ENCODE assay signal across 9 cellular contexts in genomic region chr19:36013280-36014028, GRCh38. TPM values are rescaled to one million over a fixed set of nuclear protein-coding genes. Genes with fewer than 3 reads are reported as not detected.
A peak's percentile ranks its signal among the peaks of the same experiment; 100 is the strongest.
DNase-seq lines count a peak whose midpoint lies in the region; ATAC-seq, FAIRE-seq and TF ChIP-seq lines count a peak whose summit lies in the region.
"Had no signal": no experiment of that assay in that cellular context is flagged by ENCODE, and none has a peak within 500 bp of the region (broad histone marks: within the 10 kb centered on the region; RNA-seq: fewer than 3 reads in every experiment).

No MANE protein-coding gene starts in this region.

- peak overlapping the region; percentile 89 for H2AFZ ChIP-seq in keratinocyte (ENCODE audit: control insufficient read depth, low read length)

- peak overlapping the region; percentile 73 for H3K4me2 ChIP-seq in keratinocyte (ENCODE audit: control insufficient read depth, extremely low read depth, insufficient read depth, low read depth, low read length)

- no peaks in the 10 kb centered on the region for H3K27me3 Mint-ChIP-seq in activated CD4-positive, alpha-beta T cell treated with anti-CD3 and anti-CD28 coated beads for 36 hours

- peak; percentile 20 for FAIRE-seq in keratinocyte (lab: Jason Lieb, UNC)

- dilution Hi-C loops in keratinocyte (cut with MboI; ENCODE audit: extremely low pct_ligation_motif_present, low sequenced_read_pairs), result no loop called here

- H3K36me3 ChIP-seq in keratinocyte (ENCODE audit: control insufficient read depth in 2 of 2, extremely low read depth in 1 of 2, insufficient read depth in 2 of 2, low read length in 2 of 2), result no peaks in the 10 kb centered on the region

- peaks cover 16% of the 10 kb centered on the region for H3K4me1 ChIP-seq in keratinocyte (ENCODE audit: control insufficient read depth, extremely low read depth, insufficient read depth, low read length)

- H3K27me3 ChIP-seq in keratinocyte (ENCODE audit: control insufficient read depth, extremely low read depth, insufficient read depth, low read length), result no peaks in the 10 kb centered on the region

- H3K4me3 Mint-ChIP-seq in activated CD4-positive, alpha-beta T cell treated with anti-CD3 and anti-CD28 coated beads for 36 hours, result peak overlapping the region; percentile 96

- intact Hi-C loops in activated CD4-positive, alpha-beta T cell treated with anti-CD3 and anti-CD28 coated beads for 36 hours (cut with DNase I, micrococcal nuclease), result loop anchor here (1.0 to 5.0 kb wide), 15 partner anchors 14 to 369 kb away; partner anchors contain the start of genes SDHAF1 (in 2 of the 2), TBCB (in 2 of the 2), THAP8 (in 2 of the 2) and WDR62 (in 2 of the 2)

- CTCF ChIA-PET in activated CD4-positive, alpha-beta T cell treated with anti-CD3 and anti-CD28 coated beads for 36 hours (lab: Charles Lee), result interaction anchor here (0.6 to 1.5 kb wide), 7 partner anchors 18 to 273 kb away, joined by 3 to 7 read pairs (median 4); partner anchors contain the start of genes LIN37, SDHAF1 and THAP8

- no peaks in the 10 kb centered on the region for H3K9me3 Mint-ChIP-seq in activated CD4-positive, alpha-beta T cell treated with anti-CD3 and anti-CD28 coated beads for 36 hours (ENCODE audit: low read depth)
- H3K9me3 Mint-ChIP-seq in activated naive CD4-positive, alpha-beta T cell treated with anti-CD3 and anti-CD28 coated beads, Interleukin-2, amount 50 U/mL, for 72 hours, result no peaks in the 10 kb centered on the region

- no peak for ATAC-seq in activated CD4-positive, alpha-beta T cell treated with anti-CD3 and anti-CD28 coated beads for 36 hours
- no peak for ATAC-seq in activated naive CD4-positive, alpha-beta T cell treated with anti-CD3 and anti-CD28 coated beads, Interleukin-2, amount 50 U/mL, for 72 hours
- ATAC-seq in GM19035 (IDR thresholded peaks at IDR 0.05; ENCODE audit: unreplicated experiment), result no peak

- H4K20me1 ChIP-seq in keratinocyte (ENCODE audit: control insufficient read depth, extremely low read depth, insufficient read depth, low read length), result no peaks in the 10 kb centered on the region

- H3K27ac ChIP-seq in keratinocyte (ENCODE audit: control insufficient read depth, insufficient read depth, low read length) (peak overlapping the region; percentile 79), temporal lobe (ENCODE audit: low read depth, low read length) (peak overlapping the region; percentile 86)

- peaks cover 5% of the 10 kb centered on the region for H3K36me3 Mint-ChIP-seq in activated CD4-positive, alpha-beta T cell treated with anti-CD3 and anti-CD28 coated beads for 36 hours (ENCODE audit: low read depth)
- peaks cover 6 to 21% of the 10 kb centered on the region in 2 donors for H3K36me3 Mint-ChIP-seq in activated naive CD4-positive, alpha-beta T cell treated with anti-CD3 and anti-CD28 coated beads, Interleukin-2, amount 50 U/mL, for 72 hours

- H3K4me1 Mint-ChIP-seq in activated CD4-positive, alpha-beta T cell treated with anti-CD3 and anti-CD28 coated beads for 36 hours, result peaks cover 36% of the 10 kb centered on the region

- H3K27ac Mint-ChIP-seq in activated CD4-positive, alpha-beta T cell treated with anti-CD3 and anti-CD28 coated beads for 36 hours, result peak overlapping the region; percentile 94
- peak overlapping the region; percentile 93 for H3K27ac Mint-ChIP-seq in activated naive CD4-positive, alpha-beta T cell treated with anti-CD3 and anti-CD28 coated beads, Interleukin-2, amount 50 U/mL, for 72 hours

- no peaks in the 10 kb centered on the region for H3K9me1 ChIP-seq in keratinocyte (ENCODE audit: control insufficient read depth, extremely low read depth, insufficient read depth, low read length)

- peaks cover 10% of the 10 kb centered on the region for H3K79me2 ChIP-seq in keratinocyte (ENCODE audit: control insufficient read depth, insufficient read depth, low read length)

- no peak for TF ChIP-seq CTCF in keratinocyte (optimal IDR thresholded peaks at IDR 0.05 in 1 of 3, IDR thresholded peaks at IDR 0.05 in 1 of 3, conservative IDR thresholded peaks at IDR 0.05 in 1 of 3; ENCODE audit: extremely low read depth in 1 of 3, insufficient read depth in 2 of 3, low read length in 3 of 3)
- no peak for TF ChIP-seq CTCF in GM20000 (IDR thresholded peaks at IDR 0.05; ENCODE audit: extremely low read depth, missing control alignments)

- H3K4me3 ChIP-seq in keratinocyte (ENCODE audit: control insufficient read depth in 2 of 3, extremely low read depth in 1 of 3, insufficient read depth in 2 of 3, low read depth in 1 of 3, low read length in 3 of 3), result peak overlapping the region; percentile 67 to 90 (median 86)

- H3K9ac ChIP-seq in keratinocyte (ENCODE audit: control insufficient read depth, extremely low read depth, insufficient read depth, low read length), result peak overlapping the region; percentile 81

- POLR2A ChIA-PET in activated CD4-positive, alpha-beta T cell treated with anti-CD3 and anti-CD28 coated beads for 36 hours (lab: Charles Lee), result interaction anchor here (1.0 kb wide), 1 partner anchor 102 kb away, joined by 3 read pairs; the partner anchor contains the start of genes POLR2I and TBCB

- DNase-seq in activated CD4-positive, alpha-beta T cell treated with anti-CD3 and anti-CD28 coated beads for 36 hours, result no peak
- DNase-seq in activated CD4-positive, alpha-beta T cell treated with anti-CD3 and anti-CD28 coated beads for 1 hour, result no peak
- no peak for DNase-seq in activated naive CD4-positive, alpha-beta T cell treated with anti-CD3 and anti-CD28 coated beads, Interleukin-2, amount 50 U/mL, for 72 hours (ENCODE audit: low spot score in 2 of 2)
- DNase-seq in keratinocyte (ENCODE audit: low read depth, low spot score) (no peak), GM20000 (ENCODE audit: low spot score) (no peak), HuH-7 (ENCODE audit: low spot score) (no peak)

- no peaks in the 10 kb centered on the region for H3K9me3 ChIP-seq in keratinocyte (ENCODE audit: control insufficient read depth, low read depth, low read length)

RNA-seq across cellular contexts. Expression of gene ALKBH6, which starts 0.6 kb away (rescaled TPM):
- total RNA-seq in activated CD4-positive, alpha-beta T cell treated with anti-CD3 and anti-CD28 coated beads for 36 hours, result 10 to 100 TPM; 40.6 to 42.2 TPM
- total RNA-seq in activated naive CD4-positive, alpha-beta T cell treated with anti-CD3 and anti-CD28 coated beads, Interleukin-2, amount 50 U/mL, for 72 hours, result 10 to 100 TPM; 50.4 to 74.0 TPM
- 27.8 to 37.1 TPM (median 36.7 TPM) in 3 replicates for polyA plus RNA-seq in keratinocyte
- polyA plus RNA-seq in keratinocyte (2011; ENCODE audit: low read depth), result 3.5 TPM
- polyA plus RNA-seq in keratinocyte (2011; cell fraction: cytosol; rRNA removed), result 15.8 and 26.9 TPM in 2 replicates
- polyA plus RNA-seq in keratinocyte (2011; cell fraction: nucleus; rRNA removed), result 87.0 and 90.7 TPM in 2 replicates
- 22.5 and 25.9 TPM in 2 replicates for polyA plus RNA-seq in keratinocyte (2012; ENCODE audit: low replicate concordance)
- 10.6 to 13.3 TPM (median 12.9 TPM) in 3 replicates for polyA minus RNA-seq in keratinocyte
- 20.7 TPM for polyA minus RNA-seq in keratinocyte (2011; cell fraction: cytosol; rRNA and poly(A)+ RNA removed)
- polyA minus RNA-seq in keratinocyte (2011; cell fraction: nucleus; rRNA and poly(A)+ RNA removed), result 8.5 and 15.7 TPM in 2 replicates
- 7.4 TPM for total RNA-seq in temporal lobe

RNA-seq across cellular contexts. Expression of gene SYNE4, which starts 4.8 kb away (rescaled TPM):
- total RNA-seq in activated CD4-positive, alpha-beta T cell treated with anti-CD3 and anti-CD28 coated beads for 36 hours, result 1 to 10 TPM; 1.6 to 1.7 TPM
- total RNA-seq in activated naive CD4-positive, alpha-beta T cell treated with anti-CD3 and anti-CD28 coated beads, Interleukin-2, amount 50 U/mL, for 72 hours, result 1 to 10 TPM; 1.8 to 2.6 TPM
- polyA plus RNA-seq in keratinocyte, result 0.19 to 0.72 TPM (median 0.28 TPM) in 3 replicates
- 0.39 TPM for polyA plus RNA-seq in keratinocyte (2011; ENCODE audit: low read depth)
- 0.17 TPM in 2 replicates for polyA plus RNA-seq in keratinocyte (2011; cell fraction: cytosol; rRNA removed)
- 2.3 TPM in 2 replicates for polyA plus RNA-seq in keratinocyte (2011; cell fraction: nucleus; rRNA removed)
- polyA plus RNA-seq in keratinocyte (2012; ENCODE audit: low replicate concordance), result 0.21 and 1.0 TPM in 2 replicates
- not detected in 3 replicates for polyA minus RNA-seq in keratinocyte
- polyA minus RNA-seq in keratinocyte (2011; cell fraction: cytosol; rRNA and poly(A)+ RNA removed), result not detected
- polyA minus RNA-seq in keratinocyte (2011; cell fraction: nucleus; rRNA and poly(A)+ RNA removed), result 0.32 and 1.4 TPM in 2 replicates
- under 0.01 TPM for total RNA-seq in temporal lobe
- total RNA-seq: myocyte had no signal

RNA-seq across cellular contexts. Expression of gene SDHAF1, which starts 18.5 kb away (rescaled TPM):
- 10 to 100 TPM; 16.0 to 19.2 TPM for total RNA-seq in activated CD4-positive, alpha-beta T cell treated with anti-CD3 and anti-CD28 coated beads for 36 hours
- 10 to 100 TPM; 23.0 to 24.7 TPM for total RNA-seq in activated naive CD4-positive, alpha-beta T cell treated with anti-CD3 and anti-CD28 coated beads, Interleukin-2, amount 50 U/mL, for 72 hours
- 7.3 to 11.9 TPM (median 8.0 TPM) in 3 replicates for polyA plus RNA-seq in keratinocyte
- polyA plus RNA-seq in keratinocyte (2011; ENCODE audit: low read depth), result 3.0 TPM
- 6.0 and 12.4 TPM in 2 replicates for polyA plus RNA-seq in keratinocyte (2011; cell fraction: cytosol; rRNA removed)
- polyA plus RNA-seq in keratinocyte (2011; cell fraction: nucleus; rRNA removed), result 8.5 TPM in 2 replicates
- 8.5 and 12.8 TPM in 2 replicates for polyA plus RNA-seq in keratinocyte (2012; ENCODE audit: low replicate concordance)
- 1.5 to 3.0 TPM (median 2.7 TPM) in 3 replicates for polyA minus RNA-seq in keratinocyte
- 11.5 TPM for polyA minus RNA-seq in keratinocyte (2011; cell fraction: cytosol; rRNA and poly(A)+ RNA removed)
- polyA minus RNA-seq in keratinocyte (2011; cell fraction: nucleus; rRNA and poly(A)+ RNA removed), result 2.6 and 2.8 TPM in 2 replicates
- 9.8 TPM for total RNA-seq in temporal lobe

RNA-seq across cellular contexts. Expression of gene CLIP3, which starts 19.2 kb away (rescaled TPM):
- under 1 TPM; 0.16 to 0.42 TPM for total RNA-seq in activated CD4-positive, alpha-beta T cell treated with anti-CD3 and anti-CD28 coated beads for 36 hours
- total RNA-seq in activated naive CD4-positive, alpha-beta T cell treated with anti-CD3 and anti-CD28 coated beads, Interleukin-2, amount 50 U/mL, for 72 hours, result under 1 TPM; 0.66 to 0.96 TPM
- polyA plus RNA-seq in keratinocyte, result 0.38 to 0.76 TPM (median 0.63 TPM) in 3 replicates
- polyA plus RNA-seq in keratinocyte (2011; ENCODE audit: low read depth), result 0.49 TPM
- 0.97 and 1.8 TPM in 2 replicates for polyA plus RNA-seq in keratinocyte (2011; cell fraction: cytosol; rRNA removed)
- 1.6 and 2.6 TPM in 2 replicates for polyA plus RNA-seq in keratinocyte (2011; cell fraction: nucleus; rRNA removed)
- polyA plus RNA-seq in keratinocyte (2012; ENCODE audit: low replicate concordance), result 1.5 and 2.9 TPM in 2 replicates
- polyA minus RNA-seq in keratinocyte, result 1.3 to 5.5 TPM (median 1.8 TPM) in 3 replicates
- polyA minus RNA-seq in keratinocyte (2011; cell fraction: cytosol; rRNA and poly(A)+ RNA removed), result 1.9 TPM
- polyA minus RNA-seq in keratinocyte (2011; cell fraction: nucleus; rRNA and poly(A)+ RNA removed), result 2.0 and 2.3 TPM in 2 replicates
- 49.4 TPM for total RNA-seq in temporal lobe

RNA-seq across cellular contexts. Expression of gene THAP8, which starts 40.6 kb away (rescaled TPM):
- 1 to 10 TPM; 3.1 to 3.4 TPM for total RNA-seq in activated CD4-positive, alpha-beta T cell treated with anti-CD3 and anti-CD28 coated beads for 36 hours
- total RNA-seq in activated naive CD4-positive, alpha-beta T cell treated with anti-CD3 and anti-CD28 coated beads, Interleukin-2, amount 50 U/mL, for 72 hours, result 1 to 10 TPM; 3.5 to 4.1 TPM
- 1.4 to 3.6 TPM (median 1.8 TPM) in 3 replicates for polyA plus RNA-seq in keratinocyte
- 2.8 TPM for polyA plus RNA-seq in keratinocyte (2011; ENCODE audit: low read depth)
- 1.6 and 3.6 TPM in 2 replicates for polyA plus RNA-seq in keratinocyte (2011; cell fraction: cytosol; rRNA removed)
- 1.7 and 2.7 TPM in 2 replicates for polyA plus RNA-seq in keratinocyte (2011; cell fraction: nucleus; rRNA removed)
- 2.6 and 3.7 TPM in 2 replicates for polyA plus RNA-seq in keratinocyte (2012; ENCODE audit: low replicate concordance)
- polyA minus RNA-seq in keratinocyte, result 0.66 to 2.6 TPM (median 1.2 TPM) in 3 replicates
- 7.1 TPM for polyA minus RNA-seq in keratinocyte (2011; cell fraction: cytosol; rRNA and poly(A)+ RNA removed)
- polyA minus RNA-seq in keratinocyte (2011; cell fraction: nucleus; rRNA and poly(A)+ RNA removed), result 0.47 and 1.8 TPM in 2 replicates
- 2.2 TPM for total RNA-seq in temporal lobe
